Comparison of ENCODE assay signal across 1 cellular context in genomic region chr5:76426391-76426802, GRCh38.
A peak's percentile ranks its signal among the peaks of the same experiment; 100 is the strongest.
TF ChIP-seq lines count a peak whose summit lies in the region.

No MANE protein-coding gene starts in this region.

TF ChIP-seq in H1, 55 proteins besides CTCF, POLR2A, EP300 and RAD21:
- TF ChIP-seq HDAC2 (IDR thresholded peaks at IDR 0.05; ENCODE audit: borderline replicate concordance in 1 of 2, low read depth in 2 of 2, low read length in 2 of 2), result peak in 1 of 2 experiments; percentile 49; a peak in 1 of 4 replicates
- peak; percentile 15 for TF ChIP-seq ASH2L (IDR thresholded peaks at IDR 0.05; ENCODE audit: low read length)
- TF ChIP-seq CHD2 (IDR thresholded peaks at IDR 0.05; ENCODE audit: low read length), result no peak
- TF ChIP-seq TAF7 (optimal IDR thresholded peaks at IDR 0.05; ENCODE audit: borderline replicate concordance, low read depth, low read length), result peak; percentile 46
- TF ChIP-seq RFX5 (IDR thresholded peaks at IDR 0.05; ENCODE audit: borderline replicate concordance, low read depth, low read length), result no peak
- TF ChIP-seq, protein P1, sequence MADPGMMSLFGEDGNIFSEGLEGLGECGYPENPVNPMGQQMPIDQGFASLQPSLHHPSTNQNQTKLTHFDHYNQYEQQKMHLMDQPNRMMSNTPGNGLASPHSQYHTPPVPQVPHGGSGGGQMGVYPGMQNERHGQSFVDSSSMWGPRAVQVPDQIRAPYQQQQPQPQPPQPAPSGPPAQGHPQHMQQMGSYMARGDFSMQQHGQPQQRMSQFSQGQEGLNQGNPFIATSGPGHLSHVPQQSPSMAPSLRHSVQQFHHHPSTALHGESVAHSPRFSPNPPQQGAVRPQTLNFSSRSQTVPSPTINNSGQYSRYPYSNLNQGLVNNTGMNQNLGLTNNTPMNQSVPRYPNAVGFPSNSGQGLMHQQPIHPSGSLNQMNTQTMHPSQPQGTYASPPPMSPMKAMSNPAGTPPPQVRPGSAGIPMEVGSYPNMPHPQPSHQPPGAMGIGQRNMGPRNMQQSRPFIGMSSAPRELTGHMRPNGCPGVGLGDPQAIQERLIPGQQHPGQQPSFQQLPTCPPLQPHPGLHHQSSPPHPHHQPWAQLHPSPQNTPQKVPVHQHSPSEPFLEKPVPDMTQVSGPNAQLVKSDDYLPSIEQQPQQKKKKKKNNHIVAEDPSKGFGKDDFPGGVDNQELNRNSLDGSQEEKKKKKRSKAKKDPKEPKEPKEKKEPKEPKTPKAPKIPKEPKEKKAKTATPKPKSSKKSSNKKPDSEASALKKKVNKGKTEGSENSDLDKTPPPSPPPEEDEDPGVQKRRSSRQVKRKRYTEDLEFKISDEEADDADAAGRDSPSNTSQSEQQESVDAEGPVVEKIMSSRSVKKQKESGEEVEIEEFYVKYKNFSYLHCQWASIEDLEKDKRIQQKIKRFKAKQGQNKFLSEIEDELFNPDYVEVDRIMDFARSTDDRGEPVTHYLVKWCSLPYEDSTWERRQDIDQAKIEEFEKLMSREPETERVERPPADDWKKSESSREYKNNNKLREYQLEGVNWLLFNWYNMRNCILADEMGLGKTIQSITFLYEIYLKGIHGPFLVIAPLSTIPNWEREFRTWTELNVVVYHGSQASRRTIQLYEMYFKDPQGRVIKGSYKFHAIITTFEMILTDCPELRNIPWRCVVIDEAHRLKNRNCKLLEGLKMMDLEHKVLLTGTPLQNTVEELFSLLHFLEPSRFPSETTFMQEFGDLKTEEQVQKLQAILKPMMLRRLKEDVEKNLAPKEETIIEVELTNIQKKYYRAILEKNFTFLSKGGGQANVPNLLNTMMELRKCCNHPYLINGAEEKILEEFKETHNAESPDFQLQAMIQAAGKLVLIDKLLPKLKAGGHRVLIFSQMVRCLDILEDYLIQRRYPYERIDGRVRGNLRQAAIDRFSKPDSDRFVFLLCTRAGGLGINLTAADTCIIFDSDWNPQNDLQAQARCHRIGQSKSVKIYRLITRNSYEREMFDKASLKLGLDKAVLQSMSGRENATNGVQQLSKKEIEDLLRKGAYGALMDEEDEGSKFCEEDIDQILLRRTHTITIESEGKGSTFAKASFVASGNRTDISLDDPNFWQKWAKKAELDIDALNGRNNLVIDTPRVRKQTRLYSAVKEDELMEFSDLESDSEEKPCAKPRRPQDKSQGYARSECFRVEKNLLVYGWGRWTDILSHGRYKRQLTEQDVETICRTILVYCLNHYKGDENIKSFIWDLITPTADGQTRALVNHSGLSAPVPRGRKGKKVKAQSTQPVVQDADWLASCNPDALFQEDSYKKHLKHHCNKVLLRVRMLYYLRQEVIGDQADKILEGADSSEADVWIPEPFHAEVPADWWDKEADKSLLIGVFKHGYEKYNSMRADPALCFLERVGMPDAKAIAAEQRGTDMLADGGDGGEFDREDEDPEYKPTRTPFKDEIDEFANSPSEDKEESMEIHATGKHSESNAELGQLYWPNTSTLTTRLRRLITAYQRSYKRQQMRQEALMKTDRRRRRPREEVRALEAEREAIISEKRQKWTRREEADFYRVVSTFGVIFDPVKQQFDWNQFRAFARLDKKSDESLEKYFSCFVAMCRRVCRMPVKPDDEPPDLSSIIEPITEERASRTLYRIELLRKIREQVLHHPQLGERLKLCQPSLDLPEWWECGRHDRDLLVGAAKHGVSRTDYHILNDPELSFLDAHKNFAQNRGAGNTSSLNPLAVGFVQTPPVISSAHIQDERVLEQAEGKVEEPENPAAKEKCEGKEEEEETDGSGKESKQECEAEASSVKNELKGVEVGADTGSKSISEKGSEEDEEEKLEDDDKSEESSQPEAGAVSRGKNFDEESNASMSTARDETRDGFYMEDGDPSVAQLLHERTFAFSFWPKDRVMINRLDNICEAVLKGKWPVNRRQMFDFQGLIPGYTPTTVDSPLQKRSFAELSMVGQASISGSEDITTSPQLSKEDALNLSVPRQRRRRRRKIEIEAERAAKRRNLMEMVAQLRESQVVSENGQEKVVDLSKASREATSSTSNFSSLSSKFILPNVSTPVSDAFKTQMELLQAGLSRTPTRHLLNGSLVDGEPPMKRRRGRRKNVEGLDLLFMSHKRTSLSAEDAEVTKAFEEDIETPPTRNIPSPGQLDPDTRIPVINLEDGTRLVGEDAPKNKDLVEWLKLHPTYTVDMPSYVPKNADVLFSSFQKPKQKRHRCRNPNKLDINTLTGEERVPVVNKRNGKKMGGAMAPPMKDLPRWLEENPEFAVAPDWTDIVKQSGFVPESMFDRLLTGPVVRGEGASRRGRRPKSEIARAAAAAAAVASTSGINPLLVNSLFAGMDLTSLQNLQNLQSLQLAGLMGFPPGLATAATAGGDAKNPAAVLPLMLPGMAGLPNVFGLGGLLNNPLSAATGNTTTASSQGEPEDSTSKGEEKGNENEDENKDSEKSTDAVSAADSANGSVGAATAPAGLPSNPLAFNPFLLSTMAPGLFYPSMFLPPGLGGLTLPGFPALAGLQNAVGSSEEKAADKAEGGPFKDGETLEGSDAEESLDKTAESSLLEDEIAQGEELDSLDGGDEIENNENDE (IDR thresholded peaks at IDR 0.05; ENCODE audit: insufficient replicate concordance, low read length), result peak; percentile 51
- TF ChIP-seq, protein P2, sequence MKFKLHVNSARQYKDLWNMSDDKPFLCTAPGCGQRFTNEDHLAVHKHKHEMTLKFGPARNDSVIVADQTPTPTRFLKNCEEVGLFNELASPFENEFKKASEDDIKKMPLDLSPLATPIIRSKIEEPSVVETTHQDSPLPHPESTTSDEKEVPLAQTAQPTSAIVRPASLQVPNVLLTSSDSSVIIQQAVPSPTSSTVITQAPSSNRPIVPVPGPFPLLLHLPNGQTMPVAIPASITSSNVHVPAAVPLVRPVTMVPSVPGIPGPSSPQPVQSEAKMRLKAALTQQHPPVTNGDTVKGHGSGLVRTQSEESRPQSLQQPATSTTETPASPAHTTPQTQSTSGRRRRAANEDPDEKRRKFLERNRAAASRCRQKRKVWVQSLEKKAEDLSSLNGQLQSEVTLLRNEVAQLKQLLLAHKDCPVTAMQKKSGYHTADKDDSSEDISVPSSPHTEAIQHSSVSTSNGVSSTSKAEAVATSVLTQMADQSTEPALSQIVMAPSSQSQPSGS (IDR thresholded peaks at IDR 0.05; ENCODE audit: low read length), result 0 out of 2 replicates have a peak, but pooled peaks have one; percentile 32
- TF ChIP-seq SP1 (IDR thresholded peaks at IDR 0.05; ENCODE audit: low read depth, low read length), result 0 out of 2 replicates have a peak, but pooled peaks have one; percentile 23
- 0 out of 2 replicates have a peak, but pooled peaks have one; percentile 5 for TF ChIP-seq YY1 (IDR thresholded peaks at IDR 0.05; ENCODE audit: low read depth, low read length)
- TF ChIP-seq MAFK (IDR thresholded peaks at IDR 0.05; ENCODE audit: low read depth, low read length), result no peak
- TF ChIP-seq BCL11A (IDR thresholded peaks at IDR 0.05; ENCODE audit: low read depth in 2 of 2, low read length in 2 of 2), result no peak
- no peak for TF ChIP-seq EGR1 (IDR thresholded peaks at IDR 0.05; ENCODE audit: borderline replicate concordance, low read depth, low read length)
